In the genomic region with DNA sequence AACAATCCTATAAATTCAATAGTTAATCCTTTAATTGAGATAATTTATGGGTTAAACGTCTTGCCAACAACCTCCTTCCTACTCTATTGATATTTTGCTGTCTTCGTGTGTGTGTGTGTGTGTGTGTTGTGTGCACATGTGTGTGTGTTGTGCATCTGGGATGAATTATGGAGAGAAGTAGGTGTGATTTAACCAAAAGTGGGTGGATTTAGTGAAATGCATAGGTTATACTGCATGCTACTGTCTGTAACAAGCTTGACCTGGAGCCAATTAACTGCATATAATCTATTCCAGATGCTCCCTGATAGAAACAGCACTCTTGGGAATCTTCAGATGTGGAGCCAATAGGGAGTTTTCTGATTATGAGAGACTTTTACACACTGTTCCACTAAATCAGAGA, we compare ENCODE assay signal across 22 cellular contexts.
"Had no signal": no experiment of that assay in that cellular context is flagged by ENCODE, and none has a peak within 500 bp of the region (broad histone marks: within the 10 kb centered on the region; RNA-seq: fewer than 3 reads in every experiment).

No MANE protein-coding gene starts in this region.

- H3K36me3 ChIP-seq: heart left ventricle, left lung, prostate gland, right lobe of liver, spleen, WERI-Rb-1 had no signal

- H3K27ac Mint-ChIP-seq: activated CD8-positive, alpha-beta T cell treated with anti-CD3 and anti-CD28 coated beads, Interleukin-2, amount 10 ng/mL, durations not matched to agents 7 days and 5 days; activated naive CD8-positive, alpha-beta T cell treated with anti-CD3 and anti-CD28 coated beads, Interleukin-2, amount 50 U/mL, for 24 hours; activated T-helper 1 cell treated with anti-CD3 and anti-CD28 coated beads, Interleukin-12 subunit alpha, Interleukin-12 subunit beta, Interleukin-2, Interleukin-4 antibody, amounts not matched to agents 30 ng/mL and 10 ng/mL and 1 ng/mL, durations not matched to agents 14 hours and 24 hours and 36 hours; effector memory CD8-positive, alpha-beta T cell; natural killer cell; stimulated activated memory B cell treated with anti-CD40 and anti-IgM and Interleukin-4, amounts not matched to agents 10 μg/mL and 1 μg/mL and 100 μg/mL, for 72 hours; T-cell had no signal

- H3K9me3 ChIP-seq: heart left ventricle, left lung, prostate gland, right lobe of liver, spleen had no signal

- H3K36me3 Mint-ChIP-seq: natural killer cell; stimulated activated memory B cell treated with anti-CD40 and anti-IgM and Interleukin-4, amounts not matched to agents 10 μg/mL and 1 μg/mL and 100 μg/mL, for 72 hours; T-cell had no signal

- H3K4me3 Mint-ChIP-seq: activated CD8-positive, alpha-beta T cell treated with anti-CD3 and anti-CD28 coated beads, Interleukin-2, amount 10 ng/mL, durations not matched to agents 7 days and 5 days; activated naive CD8-positive, alpha-beta T cell treated with anti-CD3 and anti-CD28 coated beads, Interleukin-2, amount 50 U/mL, for 24 hours; activated T-helper 1 cell treated with anti-CD3 and anti-CD28 coated beads, Interleukin-12 subunit alpha, Interleukin-12 subunit beta, Interleukin-2, Interleukin-4 antibody, amounts not matched to agents 30 ng/mL and 10 ng/mL and 1 ng/mL, durations not matched to agents 14 hours and 24 hours and 36 hours; effector memory CD8-positive, alpha-beta T cell; natural killer cell; stimulated activated memory B cell treated with anti-CD40 and anti-IgM and Interleukin-4, amounts not matched to agents 10 μg/mL and 1 μg/mL and 100 μg/mL, for 72 hours; T-cell had no signal

- ATAC-seq: activated CD8-positive, alpha-beta T cell treated with anti-CD3 and anti-CD28 coated beads, Interleukin-2, amount 10 ng/mL, durations not matched to agents 7 days and 5 days; activated naive CD8-positive, alpha-beta T cell treated with anti-CD3 and anti-CD28 coated beads, Interleukin-2, amount 50 U/mL, for 24 hours; effector memory CD8-positive, alpha-beta T cell; heart left ventricle; left lung; natural killer cell; right lobe of liver; stimulated activated memory B cell treated with anti-CD40 and anti-IgM and Interleukin-4, amounts not matched to agents 10 μg/mL and 1 μg/mL and 100 μg/mL, for 72 hours; T-cell had no signal

- H3K27me3 ChIP-seq: heart left ventricle, left lung, right lobe of liver, spleen had no signal

- DNase-seq: activated CD4-positive, alpha-beta T cell treated with anti-CD3 and anti-CD28 coated beads for 48 hours; activated CD8-positive, alpha-beta memory T cell treated with anti-CD3 and anti-CD28 coated beads, Interleukin-2, amount 50 U/mL, for 48 hours; activated CD8-positive, alpha-beta T cell treated with anti-CD3 and anti-CD28 coated beads, Interleukin-2, amount 10 ng/mL, durations not matched to agents 7 days and 5 days; activated naive CD4-positive, alpha-beta T cell; activated naive CD8-positive, alpha-beta T cell treated with anti-CD3 and anti-CD28 coated beads, Interleukin-2, amount 50 U/mL, for 24 hours; effector memory CD8-positive, alpha-beta T cell; foreskin melanocyte; heart left ventricle; left lung; natural killer cell; occipital lobe; right lobe of liver; spleen; stimulated activated CD4-positive, alpha-beta T cell treated with anti-CD3 and anti-CD28 coated beads, Interleukin-1b, Interleukin-23, amount 100 ng/mL, for 48 hours; substantia nigra; T-cell; trophoblast cell; WERI-Rb-1 had no signal

- H3K4me1 Mint-ChIP-seq: activated naive CD8-positive, alpha-beta T cell treated with anti-CD3 and anti-CD28 coated beads, Interleukin-2, amount 50 U/mL, for 24 hours; natural killer cell; stimulated activated memory B cell treated with anti-CD40 and anti-IgM and Interleukin-4, amounts not matched to agents 10 μg/mL and 1 μg/mL and 100 μg/mL, for 72 hours; T-cell had no signal

- H3K4me1 ChIP-seq: heart left ventricle, left lung, prostate gland, right lobe of liver, spleen had no signal

- H3K27me3 Mint-ChIP-seq: activated naive CD8-positive, alpha-beta T cell treated with anti-CD3 and anti-CD28 coated beads, Interleukin-2, amount 50 U/mL, for 24 hours; effector memory CD8-positive, alpha-beta T cell; stimulated activated memory B cell treated with anti-CD40 and anti-IgM and Interleukin-4, amounts not matched to agents 10 μg/mL and 1 μg/mL and 100 μg/mL, for 72 hours; T-cell had no signal

- H3K9me3 Mint-ChIP-seq: activated naive CD8-positive, alpha-beta T cell treated with anti-CD3 and anti-CD28 coated beads, Interleukin-2, amount 50 U/mL, for 24 hours; activated T-helper 1 cell treated with anti-CD3 and anti-CD28 coated beads, Interleukin-12 subunit alpha, Interleukin-12 subunit beta, Interleukin-2, Interleukin-4 antibody, amounts not matched to agents 30 ng/mL and 10 ng/mL and 1 ng/mL, durations not matched to agents 14 hours and 24 hours and 36 hours; stimulated activated memory B cell treated with anti-CD40 and anti-IgM and Interleukin-4, amounts not matched to agents 10 μg/mL and 1 μg/mL and 100 μg/mL, for 72 hours; T-cell had no signal

- H3K4me3 ChIP-seq: coronary artery, heart left ventricle, left lung, prostate gland, right lobe of liver, spleen had no signal
